In genomic region chr17:74437702-74438101, GRCh38 we compare ENCODE assay signal across 8 cellular contexts. TPM values are rescaled to one million over a fixed set of nuclear protein-coding genes. Genes with fewer than 3 reads are reported as not detected.
DNase-seq lines count a peak whose midpoint lies in the region; ATAC-seq, FAIRE-seq and TF ChIP-seq lines count a peak whose summit lies in the region.

No MANE protein-coding gene starts in this region.

- H3K18ac ChIP-seq in IMR-90 (ENCODE audit: low read depth, low read length) = no peak overlapping the region

- no peak overlapping the region for H2BK5ac ChIP-seq in IMR-90 (ENCODE audit: low read depth, low read length, poor library complexity, severe bottlenecking)

- POLR2A ChIA-PET in IMR-90 (lab: Charles Lee; ENCODE audit: unreplicated experiment) = no interaction called here

- no peak overlapping the region for H2AFZ ChIP-seq in IMR-90 (replicated peaks; ENCODE audit: low read length, poor library complexity)

- H2BK15ac ChIP-seq in IMR-90 (ENCODE audit: low read depth, low read length) = no peak overlapping the region

- no peak overlapping the region for H3K14ac ChIP-seq in IMR-90 (replicated peaks; ENCODE audit: low read depth, low read length)

- no peaks in the 10 kb centered on the region for H3K9me1 ChIP-seq in IMR-90 (ENCODE audit: insufficient read depth, low read length)

- peaks cover 11% of the 10 kb centered on the region for H3K4me1 Mint-ChIP-seq in neural crest cell

- no peak overlapping the region for H3K56ac ChIP-seq in IMR-90 (ENCODE audit: extremely low read depth, insufficient read depth, low read length)

- ATAC-seq in IMR-90 (ENCODE audit: low read depth) (no peak), body of pancreas (no peak), HG03520 (IDR thresholded peaks at IDR 0.05; ENCODE audit: unreplicated experiment) (no peak), HG03097 (IDR thresholded peaks at IDR 0.05; ENCODE audit: low FRiP score, unreplicated experiment) (no peak)

- no peaks in the 10 kb centered on the region for H3K79me1 ChIP-seq in IMR-90 (ENCODE audit: low read depth in 1 of 2, low read length in 2 of 2)

- in situ Hi-C loops in IMR-90 (cut with MboI; ENCODE audit: low sequenced_read_pairs) = no loop called here

- no peak overlapping the region for H4K91ac ChIP-seq in IMR-90 (ENCODE audit: insufficient read depth, low read depth, low read length)

- H4K8ac ChIP-seq in IMR-90 (ENCODE audit: low read depth in 2 of 2, low read length in 2 of 2) = no peak overlapping the region

- no peaks in the 10 kb centered on the region for H3K4me1 ChIP-seq in IMR-90 (ENCODE audit: control insufficient read depth, insufficient read depth, low read length)
- peaks cover 54% of the 10 kb centered on the region for H3K4me1 ChIP-seq in body of pancreas

- H2BK120ac ChIP-seq in IMR-90 (ENCODE audit: low read depth, low read length) = no peak overlapping the region

- H2BK20ac ChIP-seq in IMR-90 (ENCODE audit: low read depth, low read length) = no peak overlapping the region

- no peaks in the 10 kb centered on the region for H4K20me1 ChIP-seq in IMR-90 (ENCODE audit: insufficient read depth, low read length)

- H3K36me3 ChIP-seq in IMR-90 (ENCODE audit: control insufficient read depth, insufficient read depth, low read length) = no peaks in the 10 kb centered on the region
- no peaks in the 10 kb centered on the region for H3K36me3 ChIP-seq in body of pancreas (replicated peaks in 1 of 2; ENCODE audit: insufficient read depth in 1 of 2, low read depth in 2 of 2)

- TF ChIP-seq POLR2A in IMR-90 (IDR thresholded peaks at IDR 0.05; ENCODE audit: low read depth, low read length) (no peak), body of pancreas (IDR thresholded peaks at IDR 0.05) (no peak)

- H2AK5ac ChIP-seq in IMR-90 (ENCODE audit: low read depth, low read length) = no peak overlapping the region

- no peak overlapping the region for H3K4me2 ChIP-seq in IMR-90 (ENCODE audit: low read depth, low read length)

- H2AK9ac ChIP-seq in IMR-90 (replicated peaks; ENCODE audit: low read depth, low read length, poor library complexity) = no peak overlapping the region

- no peak for FAIRE-seq in D721Med (lab: Jason Lieb, UNC)

- no peak overlapping the region for H3K4me3 ChIP-seq in IMR-90 (ENCODE audit: insufficient read depth, low read depth, low read length)
- H3K4me3 ChIP-seq in body of pancreas = no peak overlapping the region

- WGBS in IMR-90 (ENCODE audit: extremely low coverage in 2 of 2, insufficient read length in 1 of 2), 2 experiments = no CpG with 5 or more reads among the region's 3 CpGs
- 91 to 99% methylated on average over 3 of the region's 3 CpGs for WGBS in body of pancreas, 2 donors

- no peak overlapping the region for H3K23ac ChIP-seq in IMR-90 (ENCODE audit: low read depth, low read length)

- no peak overlapping the region for H4K5ac ChIP-seq in IMR-90 (ENCODE audit: low read depth, low read length)

- H3K27me3 Mint-ChIP-seq in neural crest cell (ENCODE audit: low read depth) = peaks cover 36% of the 10 kb centered on the region

- TF ChIP-seq CTCF in D721Med (IDR thresholded peaks at IDR 0.05; ENCODE audit: insufficient read depth, missing control alignments) = peak; percentile 72
- peak; percentile 26; the same call in 1 of the 2 replicates for TF ChIP-seq CTCF in IMR-90 (conservative IDR thresholded peaks at IDR 0.05; ENCODE audit: low read depth, low read length)
- TF ChIP-seq CTCF in body of pancreas (IDR thresholded peaks at IDR 0.05) = peak in 6 of 7 experiments; percentile 34 to 64 (median 46)
- TF ChIP-seq CTCF in neural crest cell (conservative IDR thresholded peaks at IDR 0.05) = peak; percentile 76

- H3K9me3 ChIP-seq in IMR-90 (ENCODE audit: control insufficient read depth, insufficient read depth, low read length) (peaks cover 22% of the 10 kb centered on the region), body of pancreas (no peaks in the 10 kb centered on the region)

- intact Hi-C loops in IMR-90 (cut with micrococcal nuclease) (no loop called here), body of pancreas (cut with DNase I) (no loop called here)

- no TSS peak for BruUV-seq in IMR-90 (replicated peaks; lab: Mats Ljungman, UMichigan)

- H3K27ac Mint-ChIP-seq in neural crest cell (ENCODE audit: unreplicated experiment) = no peak overlapping the region

- CTCF ChIA-PET in IMR-90 (lab: Yijun Ruan, JAX) = no interaction called here

- no peaks in the 10 kb centered on the region for H3K9me3 Mint-ChIP-seq in neural crest cell

- no peaks in the 10 kb centered on the region; the same call in 1 of the 2 replicates for H3K27me3 ChIP-seq in IMR-90 (ENCODE audit: control insufficient read depth, insufficient read depth, low read length)
- H3K27me3 ChIP-seq in body of pancreas = no peaks in the 10 kb centered on the region

- no peak overlapping the region for H3K4ac ChIP-seq in IMR-90 (ENCODE audit: low read depth, low read length)

- DNase-seq in D721Med (ENCODE audit: insufficient read length, low spot score) = no peak
- no peak for DNase-seq in IMR-90
- DNase-seq in body of pancreas = no peak
- DNase-seq in neural crest cell (ENCODE audit: low read depth, low spot score) = no peak
- no peak for DNase-seq in NK-92 treated with Interleukin-12 subunit alpha and Interleukin-12 subunit beta, amount 100 ng/mL, for 24 hours (lab: John Stamatoyannopoulos, UW)
- no peak for DNase-seq in H4 (ENCODE audit: low spot score)

- TF ChIP-seq RAD21 in IMR-90 (IDR thresholded peaks at IDR 0.05; ENCODE audit: low read length) = no peak

- no peak overlapping the region for H3K9ac ChIP-seq in IMR-90 (ENCODE audit: low read depth, low read length)

- H3K36me3 Mint-ChIP-seq in neural crest cell (ENCODE audit: low read depth) = peaks cover 3% of the 10 kb centered on the region

- dilution Hi-C loops in IMR-90 (cut with HindIII; ENCODE audit: low sequenced_read_pairs, unreplicated experiment) = no loop called here

- H3K4me3 Mint-ChIP-seq in neural crest cell = peak overlapping the region; percentile 51

- H3K27ac ChIP-seq in IMR-90 (ENCODE audit: insufficient read depth, low read length) = no peak overlapping the region
- peak overlapping the region in 2 of 4 donors; percentile 40 to 99 for H3K27ac ChIP-seq in body of pancreas

TF ChIP-seq in IMR-90, 13 proteins besides CTCF, POLR2A, EP300 and RAD21:
- TF ChIP-seq CEBPB (IDR thresholded peaks at IDR 0.05; ENCODE audit: low read depth, low read length) = no peak
- no peak for TF ChIP-seq RCOR1 (IDR thresholded peaks at IDR 0.05; ENCODE audit: insufficient replicate concordance, low read length)
- no peak for TF ChIP-seq USF2 (IDR thresholded peaks at IDR 0.05; ENCODE audit: low read depth, low read length)
- no peak for TF ChIP-seq MXI1 (IDR thresholded peaks at IDR 0.05; ENCODE audit: borderline replicate concordance, low read depth, low read length)
- no peak for TF ChIP-seq MAZ (IDR thresholded peaks at IDR 0.05; ENCODE audit: borderline replicate concordance, low read depth, low read length)
- TF ChIP-seq BHLHE40 (IDR thresholded peaks at IDR 0.05; ENCODE audit: low read depth, low read length) = no peak

RNA-seq across cellular contexts. Expression of gene GPRC5C, which starts 5.8 kb away (rescaled TPM):
- total RNA-seq in IMR-90 (2012; rRNA removed) (not detected in 2 replicates), body of pancreas (10 to 100 TPM; 68.0 to 71.2 TPM), neural crest cell (3.1 and 4.6 TPM in 2 replicates)
- polyA plus RNA-seq in IMR-90 (2012; rRNA removed) = not detected in 2 replicates
- 0.03 and 0.17 TPM in 2 replicates for polyA plus RNA-seq in IMR-90 (2012; cell fraction: cytosol; rRNA removed)
- not detected in 2 replicates for polyA plus RNA-seq in IMR-90 (2012; cell fraction: nucleus; rRNA removed; ENCODE audit: low replicate concordance)
- total RNA-seq in H4 (2014; rRNA removed; shearing (Covaris generic)) = 63.4 and 78.9 TPM in 2 replicates

RNA-seq across cellular contexts. Expression of gene CD300A, which starts 28.7 kb away (rescaled TPM):
- total RNA-seq in IMR-90 (2012; rRNA removed) (not detected in 2 replicates), body of pancreas (1 to 10 TPM; 2.0 to 3.1 TPM), neural crest cell (not detected in 2 replicates)
- not detected in 2 replicates for polyA plus RNA-seq in IMR-90 (2012; rRNA removed)
- not detected in 2 replicates for polyA plus RNA-seq in IMR-90 (2012; cell fraction: cytosol; rRNA removed)
- polyA plus RNA-seq in IMR-90 (2012; cell fraction: nucleus; rRNA removed; ENCODE audit: low replicate concordance) = not detected in 2 replicates
- not detected in 2 replicates for total RNA-seq in H4 (2014; rRNA removed; shearing (Covaris generic))

Comparison
In these comparisons a context has a peak if more than half of its experiments do, and no peak if none do; other contexts are left out.
1. CTCF ChIP-seq: peak in every context shown above with its lines; median percentile 76 in neural crest cell; 72 in D721Med; 46 in body of pancreas; 26 in IMR-90.
2. RNA of gene GPRC5C, which starts 5.8 kb away (total RNA-seq): 68.0 to 71.2 TPM in body of pancreas and 63.4 to 78.9 TPM in H4; 3.1 to 4.6 TPM in neural crest cell and not detected in IMR-90; every median in the first group is over 10 times any median in the second.